In genomic region chr2:157150747-157151146, GRCh38 we compare ENCODE assay signal across 13 cellular contexts.
A peak's percentile ranks its signal among the peaks of the same experiment; 100 is the strongest.
DNase-seq lines count a peak whose midpoint lies in the region; ATAC-seq and TF ChIP-seq lines count a peak whose summit lies in the region.
"Had no signal": no experiment of that assay in that cellular context is flagged by ENCODE, and none has a peak within 500 bp of the region (broad histone marks: within the 10 kb centered on the region; RNA-seq: fewer than 3 reads in every experiment).

No MANE protein-coding gene starts in this region.

- peaks cover 4% of the 10 kb centered on the region for H3K9me3 Mint-ChIP-seq in osteocyte (ENCODE audit: unreplicated experiment)

- peaks cover 38% of the 10 kb centered on the region for H3K4me1 Mint-ChIP-seq in osteocyte (ENCODE audit: unreplicated experiment)

- no peak overlapping the region for H3K27ac ChIP-seq in right atrium auricular region
- H3K27ac ChIP-seq in WERI-Rb-1 = no peak overlapping the region
- H3K27ac ChIP-seq: coronary artery had no signal

- H3K4me3 ChIP-seq in right atrium auricular region = no peak overlapping the region
- H3K4me3 ChIP-seq in WERI-Rb-1 (ENCODE audit: low read depth, low read length) = no peak overlapping the region
- H3K4me3 ChIP-seq: coronary artery, lung had no signal

- no peaks in the 10 kb centered on the region for H3K9me3 ChIP-seq in right atrium auricular region
- no peaks in the 10 kb centered on the region for H3K9me3 ChIP-seq in WERI-Rb-1 (ENCODE audit: severe bottlenecking)

- H3K36me3 ChIP-seq in right atrium auricular region (no peaks in the 10 kb centered on the region), WERI-Rb-1 (no peaks in the 10 kb centered on the region)

- H3K36me3 Mint-ChIP-seq in osteocyte (ENCODE audit: unreplicated experiment) = no peaks in the 10 kb centered on the region

- no peaks in the 10 kb centered on the region for H3K4me1 ChIP-seq in right atrium auricular region

- peaks cover 1% of the 10 kb centered on the region for H3K27me3 Mint-ChIP-seq in osteocyte (ENCODE audit: unreplicated experiment)

- TF ChIP-seq CTCF in osteocyte (IDR thresholded peaks at IDR 0.05) (no peak), right atrium auricular region (IDR thresholded peaks at IDR 0.05) (no peak), WERI-Rb-1 (IDR thresholded peaks at IDR 0.05; ENCODE audit: low read depth, low read length) (no peak)

- H3K4me3 Mint-ChIP-seq in osteocyte (ENCODE audit: unreplicated experiment) = no peak overlapping the region

- ATAC-seq in GM19035 (IDR thresholded peaks at IDR 0.05; ENCODE audit: unreplicated experiment) (peak; percentile 86), HG02759 (IDR thresholded peaks at IDR 0.05; ENCODE audit: unreplicated experiment) (peak; percentile 87)

- H3K27me3 ChIP-seq in right atrium auricular region (no peaks in the 10 kb centered on the region), WERI-Rb-1 (ENCODE audit: insufficient read depth, low read depth, severe bottlenecking) (no peaks in the 10 kb centered on the region)

- H3K27ac Mint-ChIP-seq in osteocyte (ENCODE audit: unreplicated experiment) = peak overlapping the region; percentile 81

- DNase-seq in LHCN-M2 (ENCODE audit: low read depth) (peak; percentile 52), osteocyte (ENCODE audit: extremely low spot score, unreplicated experiment) (no peak), right atrium auricular region (ENCODE audit: low spot score) (no peak), NCI-H1092 (lab: John Stamatoyannopoulos, UW) (no peak), WERI-Rb-1 (no peak), HuH-7.5 (ENCODE audit: low spot score) (no peak)
- DNase-seq: activated CD4-positive, alpha-beta T cell treated with anti-CD3 and anti-CD28 coated beads, Interleukin-2, amount 50 U/mL, for 4 hours; NCI-H2171 treated with DMSO at 0.1 percent for 48 hours; stimulated activated CD4-positive, alpha-beta T cell treated with anti-CD3 and anti-CD28 coated beads, Interleukin-2, amount 100 ng/mL, for 48 hours had no signal
